1 cellular context compared by ENCODE assay signal in genomic region chr5:36153727-36154126, GRCh38.
TF ChIP-seq lines count a peak whose summit lies in the region.

No MANE protein-coding gene starts in this region.

TF ChIP-seq in IMR-90, 13 proteins besides CTCF, POLR2A, EP300 and RAD21:
- TF ChIP-seq CEBPB (IDR thresholded peaks at IDR 0.05; ENCODE audit: low read depth, low read length) (no peak), MXI1 (IDR thresholded peaks at IDR 0.05; ENCODE audit: borderline replicate concordance, low read depth, low read length) (no peak), MAFK (IDR thresholded peaks at IDR 0.05; ENCODE audit: low read depth, low read length) (no peak), NFE2L2 (IDR thresholded peaks at IDR 0.05; ENCODE audit: low read depth, low read length) (no peak), MAZ (IDR thresholded peaks at IDR 0.05; ENCODE audit: borderline replicate concordance, low read depth, low read length) (no peak), SMC3 (IDR thresholded peaks at IDR 0.05; ENCODE audit: low read depth, low read length) (no peak), FOS (IDR thresholded peaks at IDR 0.05; ENCODE audit: low read depth, low read length) (no peak), BHLHE40 (IDR thresholded peaks at IDR 0.05; ENCODE audit: low read depth, low read length) (no peak), RFX5 (IDR thresholded peaks at IDR 0.05; ENCODE audit: low read depth, low read length) (no peak), RCOR1 (IDR thresholded peaks at IDR 0.05; ENCODE audit: insufficient replicate concordance, low read length) (no peak), CHD1 (IDR thresholded peaks at IDR 0.05; ENCODE audit: low read depth, low read length) (no peak)
- TF ChIP-seq, protein P1, sequence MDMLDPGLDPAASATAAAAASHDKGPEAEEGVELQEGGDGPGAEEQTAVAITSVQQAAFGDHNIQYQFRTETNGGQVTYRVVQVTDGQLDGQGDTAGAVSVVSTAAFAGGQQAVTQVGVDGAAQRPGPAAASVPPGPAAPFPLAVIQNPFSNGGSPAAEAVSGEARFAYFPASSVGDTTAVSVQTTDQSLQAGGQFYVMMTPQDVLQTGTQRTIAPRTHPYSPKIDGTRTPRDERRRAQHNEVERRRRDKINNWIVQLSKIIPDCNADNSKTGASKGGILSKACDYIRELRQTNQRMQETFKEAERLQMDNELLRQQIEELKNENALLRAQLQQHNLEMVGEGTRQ (IDR thresholded peaks at IDR 0.05; ENCODE audit: low read depth, low read length): no peak
- TF ChIP-seq, protein P2, sequence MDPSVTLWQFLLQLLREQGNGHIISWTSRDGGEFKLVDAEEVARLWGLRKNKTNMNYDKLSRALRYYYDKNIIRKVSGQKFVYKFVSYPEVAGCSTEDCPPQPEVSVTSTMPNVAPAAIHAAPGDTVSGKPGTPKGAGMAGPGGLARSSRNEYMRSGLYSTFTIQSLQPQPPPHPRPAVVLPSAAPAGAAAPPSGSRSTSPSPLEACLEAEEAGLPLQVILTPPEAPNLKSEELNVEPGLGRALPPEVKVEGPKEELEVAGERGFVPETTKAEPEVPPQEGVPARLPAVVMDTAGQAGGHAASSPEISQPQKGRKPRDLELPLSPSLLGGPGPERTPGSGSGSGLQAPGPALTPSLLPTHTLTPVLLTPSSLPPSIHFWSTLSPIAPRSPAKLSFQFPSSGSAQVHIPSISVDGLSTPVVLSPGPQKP (IDR thresholded peaks at IDR 0.05; ENCODE audit: borderline replicate concordance, low read depth, low read length): no peak
